ENCODE assay signal across 8 cellular contexts in genomic region chr7:104207731-104208420, GRCh38. TPM values are rescaled to one million over a fixed set of nuclear protein-coding genes. Genes with fewer than 3 reads are reported as not detected.
DNase-seq lines count a peak whose midpoint lies in the region; ATAC-seq and TF ChIP-seq lines count a peak whose summit lies in the region.

Gene ORC5, minus strand, starts transcription at chr7:104208013. Its CDS starts 109 bp downstream, at chr7:104207904.

- peak within 1 kb of the TSS; percentile 99 for H3K4me2 ChIP-seq in GM23338
- H3K4me2 ChIP-seq in neuronal stem cell (ENCODE audit: insufficient read depth, low read length, poor library complexity, severe bottlenecking), result peak within 1 kb of the TSS; percentile 85

- H3K27ac Mint-ChIP-seq in GM23338, result peak within 1 kb of the TSS; percentile 96

- H3K27me3 Mint-ChIP-seq in GM23338 (ENCODE audit: insufficient read depth, low read depth, poor library complexity), result no peaks in the 10 kb centered on the region

- no peak within 1 kb of the TSS for H4K8ac ChIP-seq in neuronal stem cell (ENCODE audit: low read depth, low read length)

- peak within 1 kb of the TSS; percentile 81 for H3K18ac ChIP-seq in neuronal stem cell (ENCODE audit: low read length)

- H2AFZ ChIP-seq in GM23338 (peak within 1 kb of the TSS; percentile 99), neuronal stem cell (ENCODE audit: low read length) (peak within 1 kb of the TSS; percentile 90)

- H3K27me3 ChIP-seq in GM23338 (ENCODE audit: insufficient read depth), result no peaks in the 10 kb centered on the region
- H3K27me3 ChIP-seq in neuronal stem cell (ENCODE audit: control insufficient read depth in 3 of 3, insufficient read depth in 3 of 3, low read depth in 1 of 3, low read length in 3 of 3), result no peaks in the 10 kb centered on the region

- H3K4me1 Mint-ChIP-seq in GM23338, result peaks cover 14% of the 10 kb centered on the region; the same call in 2 of the 3 replicates

- H3K36me3 ChIP-seq in GM23338 (ENCODE audit: insufficient read depth), result peaks cover 4% of the 10 kb centered on the region; the same call in 1 of the 2 replicates
- peaks cover 7 to 19% of the 10 kb centered on the region in 2 donors for H3K36me3 ChIP-seq in neuronal stem cell (replicated peaks in 1 of 2; ENCODE audit: control insufficient read depth in 2 of 2, insufficient read depth in 2 of 2, low read length in 2 of 2)

- H3K23ac ChIP-seq in neuronal stem cell (ENCODE audit: low read depth, low read length, poor library complexity), result peak within 1 kb of the TSS; percentile 76

- H3K4ac ChIP-seq in neuronal stem cell (ENCODE audit: low read length), result peak within 1 kb of the TSS; percentile 53

- TF ChIP-seq CTCF in GM23338 (conservative IDR thresholded peaks at IDR 0.05; ENCODE audit: low read depth in 2 of 2) (no peak), subcutaneous adipose tissue (IDR thresholded peaks at IDR 0.05; ENCODE audit: low read depth) (no peak)

- H2BK120ac ChIP-seq in neuronal stem cell (ENCODE audit: low read depth, low read length), result no peak within 1 kb of the TSS

- H4K91ac ChIP-seq in neuronal stem cell (ENCODE audit: low read depth, low read length, poor library complexity), result no peak within 1 kb of the TSS

- H2AK5ac ChIP-seq in neuronal stem cell (ENCODE audit: low read depth, low read length), result no peak within 1 kb of the TSS

- H2BK5ac ChIP-seq in neuronal stem cell (ENCODE audit: low read length), result no peak within 1 kb of the TSS

- H3K14ac ChIP-seq in neuronal stem cell (ENCODE audit: low read length), result no peak within 1 kb of the TSS

- H2BK12ac ChIP-seq in neuronal stem cell (ENCODE audit: low read length), result no peak within 1 kb of the TSS

- H3K9me3 Mint-ChIP-seq in GM23338, result peaks cover 44% of the 10 kb centered on the region

- no peaks in the 10 kb centered on the region for H3K79me1 ChIP-seq in neuronal stem cell (ENCODE audit: low read depth, low read length)

- peak; percentile 99 for ATAC-seq in GM23338

- H3K9me3 ChIP-seq in neuronal stem cell (replicated peaks in 1 of 2; ENCODE audit: control insufficient read depth in 2 of 2, insufficient read depth in 1 of 2, low read depth in 1 of 2, low read length in 2 of 2), result peaks cover 0 to 8% of the 10 kb centered on the region in 2 donors

- H3K4me3 Mint-ChIP-seq in GM23338, result peak within 1 kb of the TSS; percentile 96

- peak; percentile 80 for DNase-seq in EL
- peak; percentile 83 for DNase-seq in GM23338 (ENCODE audit: low spot score)
- peak; percentile 83 for DNase-seq in LHCN-M2 (ENCODE audit: low read depth)
- DNase-seq in SIG-M5 (lab: John Stamatoyannopoulos, UW), result peak; percentile 31
- peak; percentile 65 for DNase-seq in activated gamma-delta T cell treated with Interleukin-2 at 50 U/mL for 16 hours
- DNase-seq in foreskin melanocyte, result peak; percentile 74
- DNase-seq in neuronal stem cell (ENCODE audit: low spot score), result peak; percentile 61

- H3K4me1 ChIP-seq in GM23338 (ENCODE audit: insufficient read depth), result peaks cover 8% of the 10 kb centered on the region; the same call in 1 of the 2 replicates
- peaks cover 0 to 3% of the 10 kb centered on the region in 2 donors for H3K4me1 ChIP-seq in neuronal stem cell (ENCODE audit: control insufficient read depth in 2 of 2, insufficient read depth in 1 of 2, low read depth in 1 of 2, low read length in 2 of 2)

- peaks cover 27% of the 10 kb centered on the region for H3K36me3 Mint-ChIP-seq in GM23338 (ENCODE audit: low read depth)

- H3K9ac ChIP-seq in neuronal stem cell (ENCODE audit: low read depth, low read length, poor library complexity), result peak within 1 kb of the TSS; percentile 91

- H2BK15ac ChIP-seq in neuronal stem cell (ENCODE audit: low read length), result no peak within 1 kb of the TSS

- no peaks in the 10 kb centered on the region for H4K20me1 ChIP-seq in GM23338 (replicated peaks; ENCODE audit: insufficient read depth)

- peak within 1 kb of the TSS; percentile 76; the same call in 1 of the 2 replicates for H3K27ac ChIP-seq in GM23338 (ENCODE audit: low read depth)
- H3K27ac ChIP-seq in neuronal stem cell (replicated peaks; ENCODE audit: low read length), result no peak within 1 kb of the TSS

- no CpG with 5 or more reads among the region's 47 CpGs for WGBS in neuronal stem cell (ENCODE audit: extremely low coverage in 2 of 2, insufficient read length in 2 of 2, insufficient replicate concordance in 1 of 2), 2 donors

- no peaks in the 10 kb centered on the region for H3F3A ChIP-seq in GM23338 (replicated peaks; ENCODE audit: low read depth)

- H3K79me2 ChIP-seq in GM23338 (replicated peaks; ENCODE audit: insufficient read depth), result peaks cover 37% of the 10 kb centered on the region

- 0 out of 2 replicates have a peak, but pooled peaks cover 4% of the 10 kb centered on the region for H3K9me2 ChIP-seq in GM23338 (ENCODE audit: insufficient read depth)

- H3K4me3 ChIP-seq in GM23338 (peak within 1 kb of the TSS; percentile 80), neuronal stem cell (ENCODE audit: low read length in 2 of 2) (peak within 1 kb of the TSS; percentile 88 to 91)

TF ChIP-seq in GM23338, 12 proteins besides CTCF, POLR2A, EP300 and RAD21 (continues in another document):
- TF ChIP-seq EZH2phosphoT487 (IDR thresholded peaks at IDR 0.05; ENCODE audit: unreplicated experiment) (no peak), EZH2 (IDR thresholded peaks at IDR 0.05; ENCODE audit: low read depth, unreplicated experiment) (no peak), CREB1 (CRISPR knock-in tag; IDR thresholded peaks at IDR 0.05; ENCODE audit: low read depth) (peak; percentile 89), POLR2AphosphoS5 (IDR thresholded peaks at IDR 0.05; ENCODE audit: low read depth) (peak; percentile 98)
- TF ChIP-seq, protein P1, sequence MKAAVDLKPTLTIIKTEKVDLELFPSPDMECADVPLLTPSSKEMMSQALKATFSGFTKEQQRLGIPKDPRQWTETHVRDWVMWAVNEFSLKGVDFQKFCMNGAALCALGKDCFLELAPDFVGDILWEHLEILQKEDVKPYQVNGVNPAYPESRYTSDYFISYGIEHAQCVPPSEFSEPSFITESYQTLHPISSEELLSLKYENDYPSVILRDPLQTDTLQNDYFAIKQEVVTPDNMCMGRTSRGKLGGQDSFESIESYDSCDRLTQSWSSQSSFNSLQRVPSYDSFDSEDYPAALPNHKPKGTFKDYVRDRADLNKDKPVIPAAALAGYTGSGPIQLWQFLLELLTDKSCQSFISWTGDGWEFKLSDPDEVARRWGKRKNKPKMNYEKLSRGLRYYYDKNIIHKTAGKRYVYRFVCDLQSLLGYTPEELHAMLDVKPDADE (IDR thresholded peaks at IDR 0.05), result peak; percentile 74; the same call in 1 of the 2 replicates

RNA-seq across cellular contexts. Expression of gene ORC5, which starts in this region (rescaled TPM):
- 22.1 and 89.0 TPM in 2 replicates for total RNA-seq in GM23338 (2014; rRNA removed; shearing (Covaris generic))
- 9.8 and 10.9 TPM in 2 replicates for polyA plus RNA-seq in GM23338 (2016; fragmentation: Nextera tagmentation; extraction: Ambion mirVana)
- 32.6 and 33.7 TPM in 2 replicates for total RNA-seq in LHCN-M2 (2014; rRNA removed)
- polyA plus RNA-seq in LHCN-M2 (2012), result 10.7 TPM
- 14.0 TPM for polyA plus RNA-seq in neuronal stem cell (2013, experiment 1 of 2)
- polyA plus RNA-seq in neuronal stem cell (2013, experiment 2 of 2), result 13.3 TPM
- 10 to 100 TPM in 3 of 4 donors, 1 to 10 TPM in 1; 9.8 to 26.7 (median 13.3) TPM for total RNA-seq in subcutaneous adipose tissue

Comparison
In these comparisons a context has a peak if more than half of its experiments do, and no peak if none do; other contexts are left out.
1. DNase-seq: peak in every context shown above with its lines; median percentile 83 in GM23338; 83 in LHCN-M2; 80 in EL; 74 in foreskin melanocyte; 65 in activated gamma-delta T cell treated with Interleukin-2 at 50 U/mL for 16 hours; 61 in neuronal stem cell; 31 in SIG-M5.